In the genomic region with DNA sequence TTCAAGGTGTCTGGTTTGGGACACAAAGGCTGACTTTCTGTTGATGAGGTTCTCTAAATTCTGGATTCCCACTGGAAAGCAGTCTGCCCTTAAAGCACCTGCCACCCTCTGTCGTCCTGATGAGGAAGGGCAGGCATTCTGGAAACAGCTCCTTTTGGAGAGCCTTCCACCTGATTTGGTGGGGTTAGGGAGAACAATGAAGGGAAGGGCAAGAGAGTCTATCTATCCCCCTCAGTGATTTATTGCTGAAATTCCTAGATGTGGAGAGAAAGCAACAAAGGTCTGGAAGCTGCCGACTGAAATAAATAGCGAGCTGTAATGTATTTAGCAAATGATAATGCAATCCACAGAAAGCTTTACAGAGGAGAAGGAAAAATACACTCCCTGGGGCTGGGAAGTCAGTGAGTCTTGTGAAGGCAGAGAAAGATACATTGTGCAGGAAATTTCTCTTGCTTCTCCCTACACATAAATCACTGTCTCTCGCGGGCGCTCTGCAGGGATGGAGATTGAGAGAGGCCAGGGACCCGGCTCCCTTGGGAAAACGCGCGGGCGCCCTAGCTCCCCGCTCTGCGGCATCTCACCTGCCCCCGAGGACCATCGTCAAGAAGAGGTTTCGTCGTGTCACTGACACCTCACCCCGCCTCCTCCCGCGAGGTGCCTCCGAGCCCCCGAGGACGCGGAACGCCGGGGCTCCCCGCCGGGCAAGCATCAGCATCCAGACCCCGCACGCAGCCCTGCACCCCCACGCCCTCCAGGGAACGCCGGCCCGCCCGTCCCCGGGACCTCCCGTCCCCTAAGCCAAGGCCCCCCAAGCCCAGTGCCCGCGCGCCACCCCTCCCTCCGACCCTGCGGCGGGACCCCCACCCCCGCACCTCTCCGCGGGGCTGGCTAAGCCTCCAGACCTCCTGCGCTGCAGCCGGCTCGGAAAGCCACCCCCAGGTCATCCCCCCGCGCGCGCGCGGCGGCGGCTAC, we compare ENCODE assay signal across 8 cellular contexts. TPM values are rescaled to one million over a fixed set of nuclear protein-coding genes. Genes with fewer than 3 reads are reported as not detected.
A peak's percentile ranks its signal among the peaks of the same experiment; 100 is the strongest.
DNase-seq lines count a peak whose midpoint lies in the region; ATAC-seq lines count a peak whose summit lies in the region.

No MANE protein-coding gene starts in this region.

- H3K4me3 Mint-ChIP-seq in activated naive CD4-positive, alpha-beta T cell treated with anti-CD3 and anti-CD28 coated beads for 36 hours: peak overlapping the region; percentile 74

- ATAC-seq in HG02588 (IDR thresholded peaks at IDR 0.05; ENCODE audit: unreplicated experiment): peak; percentile 7
- ATAC-seq in GM21737 (IDR thresholded peaks at IDR 0.05; ENCODE audit: unreplicated experiment): no peak
- no peak for ATAC-seq in GM18870 (IDR thresholded peaks at IDR 0.05; ENCODE audit: unreplicated experiment)

- intact Hi-C loops in activated naive CD4-positive, alpha-beta T cell treated with anti-CD3 and anti-CD28 coated beads for 36 hours (cut with micrococcal nuclease): loop anchor here (5.0 kb wide), 2 partner anchors 120 to 950 kb away; partner anchors contain the start of gene TMEM218
- intact Hi-C loops in head of caudate nucleus (cut with DNase I): loop anchor here (5.0 kb wide), 1 partner anchor 205 kb away; the partner anchor contains the start of genes FOXRED1 and SRPRA
- intact Hi-C loops in posterior cingulate gyrus (cut with DNase I): no loop called here

- peak; percentile 45 for DNase-seq in DMS153 (lab: John Stamatoyannopoulos, UW)
- peak; percentile 45 to 72 for DNase-seq in NCI-H524 (lab: John Stamatoyannopoulos, UW)
- peak; percentile 23 for DNase-seq in activated naive CD4-positive, alpha-beta T cell treated with anti-CD3 and anti-CD28 coated beads for 36 hours
- DNase-seq in head of caudate nucleus: peak in 40 of 42 donors; percentile 19 to 78 (median 45)
- peak in 7 of 10 donors; percentile 18 to 89 (median 29) for DNase-seq in posterior cingulate gyrus

- H3K27ac Mint-ChIP-seq in activated naive CD4-positive, alpha-beta T cell treated with anti-CD3 and anti-CD28 coated beads for 36 hours: no peak overlapping the region

- H3K9me3 Mint-ChIP-seq in activated naive CD4-positive, alpha-beta T cell treated with anti-CD3 and anti-CD28 coated beads for 36 hours: no peaks in the 10 kb centered on the region

- H3K36me3 Mint-ChIP-seq in activated naive CD4-positive, alpha-beta T cell treated with anti-CD3 and anti-CD28 coated beads for 36 hours (ENCODE audit: low read depth): no peaks in the 10 kb centered on the region

- H3K27me3 Mint-ChIP-seq in activated naive CD4-positive, alpha-beta T cell treated with anti-CD3 and anti-CD28 coated beads for 36 hours (ENCODE audit: low read depth): peaks cover 17% of the 10 kb centered on the region

- peaks cover 5% of the 10 kb centered on the region for H3K4me1 Mint-ChIP-seq in activated naive CD4-positive, alpha-beta T cell treated with anti-CD3 and anti-CD28 coated beads for 36 hours (ENCODE audit: low read depth)

- CTCF ChIA-PET in activated naive CD4-positive, alpha-beta T cell treated with anti-CD3 and anti-CD28 coated beads for 36 hours (lab: Charles Lee): interaction anchor here (1.2 to 1.3 kb wide), 4 partner anchors 22 to 139 kb away, joined by 3 to 4 read pairs (median 3); no protein-coding TSS in a partner anchor

RNA-seq across cellular contexts. Expression of gene CDON, which starts 0.7 kb away (rescaled TPM):
- 1 to 10 TPM; 2.6 to 3.5 TPM for total RNA-seq in activated naive CD4-positive, alpha-beta T cell treated with anti-CD3 and anti-CD28 coated beads for 36 hours
